10 cellular contexts compared by ENCODE assay signal in genomic region chr12:53696655-53697321, GRCh38. TPM values are rescaled to one million over a fixed set of nuclear protein-coding genes. Genes with fewer than 3 reads are reported as not detected.
DNase-seq lines count a peak whose midpoint lies in the region; ATAC-seq and TF ChIP-seq lines count a peak whose summit lies in the region.
"Had no signal": no experiment of that assay in that cellular context is flagged by ENCODE, and none has a peak within 500 bp of the region (broad histone marks: within the 10 kb centered on the region; RNA-seq: fewer than 3 reads in every experiment).

No MANE protein-coding gene starts in this region.

- H3K27me3 Mint-ChIP-seq in WTC11 (ENCODE audit: low read depth) = peaks cover 60% of the 10 kb centered on the region

- peak overlapping the region; percentile 78 for H3K4me3 Mint-ChIP-seq in WTC11

- peak overlapping the region; percentile 25 for H3K4me3 ChIP-seq in iPS-11a (ENCODE audit: low read depth, low read length)
- H3K4me3 ChIP-seq in retinal pigment epithelial cell (ENCODE audit: low read length) = peak overlapping the region; percentile 27

- peaks cover under 1% of the 10 kb centered on the region; the same call in 1 of the 2 replicates for H3K9me3 Mint-ChIP-seq in WTC11
- H3K9me3 Mint-ChIP-seq: activated T-helper 2 cell treated with anti-CD3 and anti-CD28 coated beads, Interferon-gamma antibody, Interleukin-2, Interleukin-4, amounts not matched to agents 10 μg/mL and 5 μg/mL and 100 μg/mL, durations not matched to agents 14 hours and 24 hours and 36 hours had no signal

- H3K4me1 Mint-ChIP-seq in WTC11 = peaks cover 38% of the 10 kb centered on the region

- no peaks in the 10 kb centered on the region for H3K36me3 Mint-ChIP-seq in WTC11

- CTCF ChIA-PET in HEK293T (lab: Yijun Ruan, JAX) = interaction anchor here (0.7 to 2.6 kb wide), 2 partner anchors 8 to 50 kb away, joined by 3 to 13 read pairs; no protein-coding TSS in a partner anchor
- CTCF ChIA-PET in WTC11 (lab: Charles Lee) = interaction anchor here (1.2 to 8.4 kb wide), 4 partner anchors 21 to 153 kb away, joined by 6 to 232 read pairs (median 22); partner anchors contain the start of gene ATP5MC2

- DNase-seq in HEK293T (ENCODE audit: extremely low spot score) = peak; percentile 28
- DNase-seq in WTC11 (ENCODE audit: low spot score) = no peak
- DNase-seq in retinal pigment epithelial cell (ENCODE audit: low read depth) = no peak
- DNase-seq in HuH-7.5 (ENCODE audit: low spot score) = no peak

- ATAC-seq in WTC11 (peak; percentile 4; the same call in 1 of the 2 replicates), HG02973 (IDR thresholded peaks at IDR 0.05; ENCODE audit: unreplicated experiment) (no peak), GM21529 (IDR thresholded peaks at IDR 0.05; ENCODE audit: unreplicated experiment) (no peak), HG03432 (IDR thresholded peaks at IDR 0.05; ENCODE audit: unreplicated experiment) (no peak)

- H3K27ac Mint-ChIP-seq in WTC11 = peak overlapping the region; percentile 100
- H3K27ac Mint-ChIP-seq: activated T-helper 2 cell treated with anti-CD3 and anti-CD28 coated beads, Interferon-gamma antibody, Interleukin-2, Interleukin-4, amounts not matched to agents 10 μg/mL and 5 μg/mL and 100 μg/mL, durations not matched to agents 14 hours and 24 hours and 36 hours had no signal

- TF ChIP-seq CTCF in WTC11 (IDR thresholded peaks at IDR 0.05) (no peak), retinal pigment epithelial cell (conservative IDR thresholded peaks at IDR 0.05; ENCODE audit: low read depth, low read length) (no peak)

- POLR2A ChIA-PET in HEK293T (lab: Yijun Ruan, JAX) (interaction anchor here (1.2 to 14.6 kb wide), 2 partner anchors 19 to 50 kb away, joined by 4 to 129 read pairs; partner anchors contain the start of gene ATP5MC2), WTC11 (lab: Charles Lee) (interaction anchor here (0.7 to 1.7 kb wide), 2 partner anchors 21 to 605 kb away, joined by 3 to 5 read pairs; partner anchors contain the start of gene ATP5MC2)

TF ChIP-seq in HEK293T, 16 proteins besides CTCF, POLR2A, EP300 and RAD21:
- TF ChIP-seq CTBP1 (IDR thresholded peaks at IDR 0.05; ENCODE audit: borderline replicate concordance) (0 out of 2 replicates have a peak, but pooled peaks have one; percentile 41), FOXA1 (IDR thresholded peaks at IDR 0.05) (no peak), PKNOX1 (IDR thresholded peaks at IDR 0.05) (peak; percentile 95), FOXM1 (IDR thresholded peaks at IDR 0.05; ENCODE audit: borderline replicate concordance) (peak; percentile 21; the same call in 1 of the 2 replicates), L3MBTL2 (conservative IDR thresholded peaks at IDR 0.05) (peak; percentile 37; the same call in 1 of the 2 replicates)

TF ChIP-seq in WTC11, 78 proteins besides CTCF, POLR2A, EP300 and RAD21 (continues in another document):
- TF ChIP-seq CBFB (CRISPR knock-in tag; IDR thresholded peaks at IDR 0.05; ENCODE audit: low read depth) (no peak), ATF6 (CRISPR knock-in tag; IDR thresholded peaks at IDR 0.05) (no peak), GABPB1 (CRISPR knock-in tag; IDR thresholded peaks at IDR 0.05) (no peak), TCF7 (CRISPR knock-in tag; IDR thresholded peaks at IDR 0.05; ENCODE audit: low read depth) (no peak), NFE2L1 (CRISPR knock-in tag; IDR thresholded peaks at IDR 0.05) (peak; percentile 39; the same call in 1 of the 2 replicates), RORB (CRISPR knock-in tag; IDR thresholded peaks at IDR 0.05) (no peak), ZNF425 (CRISPR knock-in tag; conservative IDR thresholded peaks at IDR 0.05) (no peak), FOXP1 (CRISPR knock-in tag; IDR thresholded peaks at IDR 0.05; ENCODE audit: borderline replicate concordance) (no peak), MLX (CRISPR knock-in tag; IDR thresholded peaks at IDR 0.05) (no peak), IRF1 (CRISPR knock-in tag; IDR thresholded peaks at IDR 0.05) (no peak), ETV6 (CRISPR knock-in tag; IDR thresholded peaks at IDR 0.05) (no peak), AR (CRISPR knock-in tag; IDR thresholded peaks at IDR 0.05) (no peak), MAX (CRISPR knock-in tag; IDR thresholded peaks at IDR 0.05) (0 out of 2 replicates have a peak, but pooled peaks have one; percentile 1), GRHL2 (CRISPR knock-in tag; IDR thresholded peaks at IDR 0.05; ENCODE audit: insufficient replicate concordance, severe bottlenecking) (no peak), SP1 (CRISPR knock-in tag; conservative IDR thresholded peaks at IDR 0.05) (0 out of 2 replicates have a peak, but pooled peaks have one; percentile 36), HMGA2 (CRISPR knock-in tag; IDR thresholded peaks at IDR 0.05) (no peak)

RNA-seq across cellular contexts. Expression of gene ATP5MC2, which starts 20.9 kb away (rescaled TPM):
- 411 to 527 TPM (median 517 TPM) in 3 replicates for total RNA-seq in WTC11 (2021)

RNA-seq across cellular contexts. Expression of gene CALCOCO1, which starts 30.5 kb away (rescaled TPM):
- 21.2 to 28.2 TPM (median 27.0 TPM) in 3 replicates for total RNA-seq in WTC11 (2021)

RNA-seq across cellular contexts. Expression of gene CISTR, which starts 55.0 kb away (rescaled TPM):
- 0.81 TPM in 1 of 3 replicates, not detected in the others for total RNA-seq in WTC11 (2021)
- total RNA-seq: activated T-helper 2 cell treated with anti-CD3 and anti-CD28 coated beads, Interferon-gamma antibody, Interleukin-2, Interleukin-4, amounts not matched to agents 10 μg/mL and 5 μg/mL and 100 μg/mL, durations not matched to agents 14 hours and 24 hours and 36 hours; SK-MEL-5 had no signal
